In genomic region chr6:35893246-35893645, GRCh38 we compare ENCODE assay signal across 21 cellular contexts. TPM values are rescaled to one million over a fixed set of nuclear protein-coding genes. Genes with fewer than 3 reads are reported as not detected.
DNase-seq lines count a peak whose midpoint lies in the region; ATAC-seq and TF ChIP-seq lines count a peak whose summit lies in the region.
"Had no signal": no experiment of that assay in that cellular context is flagged by ENCODE, and none has a peak within 500 bp of the region (broad histone marks: within the 10 kb centered on the region; RNA-seq: fewer than 3 reads in every experiment).

No MANE protein-coding gene starts in this region.

- H3K27me3 Mint-ChIP-seq in MCF 10A (ENCODE audit: insufficient read depth, unreplicated experiment) = no peaks in the 10 kb centered on the region
- H3K27me3 Mint-ChIP-seq in activated B cell treated with CpG ODN at 0.5 μM for 24 hours = no peaks in the 10 kb centered on the region
- H3K27me3 Mint-ChIP-seq in activated CD4-positive, alpha-beta memory T cell treated with anti-CD3 and anti-CD28 coated beads, Interleukin-2, amount 10 ng/mL, durations not matched to agents 7 days and 5 days = no peaks in the 10 kb centered on the region
- no peaks in the 10 kb centered on the region for H3K27me3 Mint-ChIP-seq in natural killer cell (ENCODE audit: low read depth in 2 of 2)
- H3K27me3 Mint-ChIP-seq: activated CD4-positive, alpha-beta T cell treated with anti-CD3 and anti-CD28 coated beads for 36 hours; activated naive CD8-positive, alpha-beta T cell treated with anti-CD3 and anti-CD28 coated beads for 36 hours had no signal

- no peaks in the 10 kb centered on the region for H3K9me3 Mint-ChIP-seq in MCF 10A (ENCODE audit: unreplicated experiment)
- H3K9me3 Mint-ChIP-seq in activated B cell treated with CpG ODN at 0.5 μM for 24 hours = no peaks in the 10 kb centered on the region
- no peaks in the 10 kb centered on the region for H3K9me3 Mint-ChIP-seq in activated CD4-positive, alpha-beta memory T cell treated with anti-CD3 and anti-CD28 coated beads, Interleukin-2, amount 10 ng/mL, durations not matched to agents 7 days and 5 days
- no peaks in the 10 kb centered on the region for H3K9me3 Mint-ChIP-seq in natural killer cell
- H3K9me3 Mint-ChIP-seq: activated naive CD8-positive, alpha-beta T cell treated with anti-CD3 and anti-CD28 coated beads for 36 hours had no signal

- 86% methylated on average over 4 of the region's 6 CpGs for WGBS in mammary epithelial cell (ENCODE audit: low coverage, missing lambda C conversion rate)

- peaks cover 6% of the 10 kb centered on the region for H3K4me1 ChIP-seq in mammary epithelial cell (ENCODE audit: insufficient read depth, low read length)
- H3K4me1 ChIP-seq: A549, colonic mucosa, upper lobe of left lung had no signal

- H3K27ac ChIP-seq in mammary epithelial cell (ENCODE audit: insufficient read depth, low read depth, low read length) = no peak overlapping the region
- H3K27ac ChIP-seq: A549; BLaER1 treated with 17β-estradiol and CSF1 and Interleukin-3, amounts not matched to agents 10 nM and 100 nM; colonic mucosa; upper lobe of left lung had no signal

- BruUV-seq in MCF 10A (replicated peaks; lab: Mats Ljungman, UMichigan) (no TSS peak), mammary epithelial cell (replicated peaks; lab: Mats Ljungman, UMichigan) (no TSS peak)

- H4K20me1 ChIP-seq in mammary epithelial cell (ENCODE audit: insufficient read depth, low read length) = no peaks in the 10 kb centered on the region

- POLR2A ChIA-PET in MCF 10A (lab: Yijun Ruan, JAX) = no interaction called here
- POLR2A ChIA-PET in activated B cell treated with CpG ODN at 0.5 μM for 24 hours (lab: Charles Lee) = interaction anchor here (0.6 kb wide), 1 partner anchor 1137 kb away, joined by 3 read pairs; no protein-coding TSS in a partner anchor
- POLR2A ChIA-PET in activated CD4-positive, alpha-beta memory T cell treated with anti-CD3 and anti-CD28 coated beads, Interleukin-2, amount 10 ng/mL, durations not matched to agents 7 days and 5 days (lab: Charles Lee) = no interaction called here

- H2AFZ ChIP-seq in mammary epithelial cell (ENCODE audit: low read depth, low read length) = no peak overlapping the region

- H3K36me3 Mint-ChIP-seq in MCF 10A (ENCODE audit: insufficient read depth, unreplicated experiment) = peaks cover 23% of the 10 kb centered on the region
- H3K36me3 Mint-ChIP-seq in activated B cell treated with CpG ODN at 0.5 μM for 24 hours (ENCODE audit: low read depth) = peaks cover 33% of the 10 kb centered on the region
- H3K36me3 Mint-ChIP-seq in activated CD4-positive, alpha-beta memory T cell treated with anti-CD3 and anti-CD28 coated beads, Interleukin-2, amount 10 ng/mL, durations not matched to agents 7 days and 5 days (ENCODE audit: low read depth) = peaks cover 32% of the 10 kb centered on the region
- H3K36me3 Mint-ChIP-seq in natural killer cell = peaks cover under 1% of the 10 kb centered on the region

- in situ Hi-C loops in mammary epithelial cell (cut with MboI; ENCODE audit: low sequenced_read_pairs in 2 of 2) = no loop called here

- no peak overlapping the region for H3K4me3 ChIP-seq in mammary epithelial cell (replicated peaks in 1 of 3; ENCODE audit: insufficient read depth in 1 of 3, low read depth in 2 of 3, low read length in 3 of 3)
- H3K4me3 ChIP-seq: A549; BLaER1 treated with 17β-estradiol and CSF1 and Interleukin-3, amounts not matched to agents 10 nM and 100 nM; colonic mucosa; upper lobe of left lung had no signal

- no peak overlapping the region for H3K4me2 ChIP-seq in mammary epithelial cell (ENCODE audit: insufficient read depth, low read depth, low read length)
- H3K4me2 ChIP-seq: A549 had no signal

- CTCF ChIA-PET in MCF 10A (lab: Yijun Ruan, JAX) (no interaction called here), mammary epithelial cell (lab: Charles Lee; ENCODE audit: low non-redundant PET) (interaction anchor here (0.6 kb wide), 1 partner anchor 115 kb away, joined by 6 read pairs; no protein-coding TSS in a partner anchor), activated B cell treated with CpG ODN at 0.5 μM for 24 hours (lab: Charles Lee) (no interaction called here)
- CTCF ChIA-PET in activated CD4-positive, alpha-beta memory T cell treated with anti-CD3 and anti-CD28 coated beads, Interleukin-2, amount 10 ng/mL, durations not matched to agents 7 days and 5 days (lab: Charles Lee) = no interaction called here

- ATAC-seq in activated B cell treated with CpG ODN at 0.5 μM for 24 hours (ENCODE audit: low read depth) = peak; percentile 49
- ATAC-seq in natural killer cell = no peak
- ATAC-seq: A549; activated CD4-positive, alpha-beta T cell treated with anti-CD3 and anti-CD28 coated beads for 36 hours had no signal

- H3K4me3 Mint-ChIP-seq in MCF 10A (ENCODE audit: unreplicated experiment) (no peak overlapping the region), activated B cell treated with CpG ODN at 0.5 μM for 24 hours (no peak overlapping the region), natural killer cell (no peak overlapping the region)
- no peak overlapping the region for H3K4me3 Mint-ChIP-seq in activated CD4-positive, alpha-beta memory T cell treated with anti-CD3 and anti-CD28 coated beads, Interleukin-2, amount 10 ng/mL, durations not matched to agents 7 days and 5 days
- H3K4me3 Mint-ChIP-seq: activated CD4-positive, alpha-beta T cell treated with anti-CD3 and anti-CD28 coated beads for 36 hours; activated naive CD8-positive, alpha-beta T cell treated with anti-CD3 and anti-CD28 coated beads for 36 hours had no signal

- DNase-seq in MCF 10A (ENCODE audit: unreplicated experiment) (peak; percentile 16), mammary epithelial cell (no peak), activated B cell treated with CpG ODN at 0.5 μM for 24 hours (no peak), kidney tubule cell (ENCODE audit: low spot score) (peak; percentile 87), OCI-M2 (lab: John Stamatoyannopoulos, UW; ENCODE audit: unreplicated experiment) (no peak), natural killer cell (no peak), activated gamma-delta T cell (lab: John Stamatoyannopoulos, UW) (no peak)
- no peak for DNase-seq in activated CD4-positive, alpha-beta memory T cell treated with anti-CD3 and anti-CD28 coated beads, Interleukin-2, amount 10 ng/mL, durations not matched to agents 7 days and 5 days
- DNase-seq: activated CD4-positive, alpha-beta T cell treated with anti-CD3 and anti-CD28 coated beads for 36 hours; activated naive CD8-positive, alpha-beta T cell treated with anti-CD3 and anti-CD28 coated beads for 36 hours; colonic mucosa; GDM1; glutamatergic neuron; Kasumi-1; NCI-H1417 treated with DMSO at 0.1 percent for 48 hours; NCI-H524 treated with DMSO at 0.1 percent for 48 hours; retina; stimulated activated CD4-positive, alpha-beta T cell treated with anti-CD3 and anti-CD28 coated beads, Interleukin-4, amount 100 ng/mL, for 4 hours; upper lobe of left lung had no signal

- H3K36me3 ChIP-seq in mammary epithelial cell (ENCODE audit: insufficient read depth, low read length) = peaks cover 11% of the 10 kb centered on the region
- H3K36me3 ChIP-seq: colonic mucosa had no signal

- H3K4me1 Mint-ChIP-seq in MCF 10A (ENCODE audit: insufficient read depth, unreplicated experiment) = peaks cover 16% of the 10 kb centered on the region
- peaks cover 23% of the 10 kb centered on the region for H3K4me1 Mint-ChIP-seq in activated B cell treated with CpG ODN at 0.5 μM for 24 hours
- H3K4me1 Mint-ChIP-seq in activated CD4-positive, alpha-beta memory T cell treated with anti-CD3 and anti-CD28 coated beads, Interleukin-2, amount 10 ng/mL, durations not matched to agents 7 days and 5 days = peaks cover 7% of the 10 kb centered on the region
- peaks cover 6 to 15% of the 10 kb centered on the region in 2 donors for H3K4me1 Mint-ChIP-seq in natural killer cell

- H3K27ac Mint-ChIP-seq in MCF 10A (ENCODE audit: low read depth, unreplicated experiment) (no peak overlapping the region), activated B cell treated with CpG ODN at 0.5 μM for 24 hours (no peak overlapping the region), natural killer cell (no peak overlapping the region)
- no peak overlapping the region for H3K27ac Mint-ChIP-seq in activated CD4-positive, alpha-beta memory T cell treated with anti-CD3 and anti-CD28 coated beads, Interleukin-2, amount 10 ng/mL, durations not matched to agents 7 days and 5 days
- H3K27ac Mint-ChIP-seq: activated CD4-positive, alpha-beta T cell treated with anti-CD3 and anti-CD28 coated beads for 36 hours; activated naive CD8-positive, alpha-beta T cell treated with anti-CD3 and anti-CD28 coated beads for 36 hours had no signal

- H3K9me3 ChIP-seq in mammary epithelial cell (replicated peaks; ENCODE audit: insufficient read depth, low read length) = no peaks in the 10 kb centered on the region
- H3K9me3 ChIP-seq: A549, colonic mucosa, upper lobe of left lung had no signal

- TF ChIP-seq CTCF in MCF 10A (IDR thresholded peaks at IDR 0.05; ENCODE audit: unreplicated experiment) = no peak
- no peak for TF ChIP-seq CTCF in mammary epithelial cell (conservative IDR thresholded peaks at IDR 0.05 in 1 of 2, IDR thresholded peaks at IDR 0.05 in 1 of 2; ENCODE audit: extremely low read depth in 1 of 2, insufficient read depth in 1 of 2, low read depth in 1 of 2, low read length in 2 of 2)
- TF ChIP-seq CTCF in activated B cell treated with CpG ODN at 0.5 μM for 24 hours (IDR thresholded peaks at IDR 0.05) = no peak
- no peak for TF ChIP-seq CTCF in natural killer cell (IDR thresholded peaks at IDR 0.05)

- dilution Hi-C loops in mammary epithelial cell (cut with HindIII; ENCODE audit: low sequenced_read_pairs) = no loop called here

- intact Hi-C loops in MCF 10A (cut with micrococcal nuclease) (no loop called here), mammary epithelial cell (cut with micrococcal nuclease) (no loop called here), activated B cell treated with CpG ODN at 0.5 μM for 24 hours (cut with micrococcal nuclease) (no loop called here), natural killer cell (cut with micrococcal nuclease) (no loop called here)

- H3K27me3 ChIP-seq in mammary epithelial cell (ENCODE audit: insufficient read depth, low read length) = no peaks in the 10 kb centered on the region
- H3K27me3 ChIP-seq: BLaER1 treated with 17β-estradiol and CSF1 and Interleukin-3, amounts not matched to agents 10 nM and 100 nM; colonic mucosa; upper lobe of left lung had no signal

- no peak overlapping the region for H3K9ac ChIP-seq in mammary epithelial cell (ENCODE audit: insufficient read depth, low read length)
- H3K9ac ChIP-seq: BLaER1 treated with 17β-estradiol and CSF1 and Interleukin-3, amounts not matched to agents 10 nM and 100 nM had no signal

- peaks cover 81% of the 10 kb centered on the region for H3K79me2 ChIP-seq in mammary epithelial cell (ENCODE audit: insufficient read depth, low read length)

RNA-seq across cellular contexts. Expression of gene SRPK1, which starts 27.7 kb away (rescaled TPM):
- total RNA-seq in MCF 10A (2022) (80.7 and 83.9 TPM in 2 replicates), mammary epithelial cell (10 to 100 TPM; 61.0 to 87.3 TPM), activated B cell treated with CpG ODN at 0.5 μM for 24 hours (49.6 and 51.5 TPM in 2 replicates), natural killer cell (10 to 100 TPM; 38.6 to 63.8 (median 43.2) TPM)
- polyA plus RNA-seq in mammary epithelial cell = 37.5 TPM
- polyA minus RNA-seq in mammary epithelial cell = 67.2 TPM
- total RNA-seq in activated CD4-positive, alpha-beta memory T cell treated with anti-CD3 and anti-CD28 coated beads, Interleukin-2, amount 10 ng/mL, durations not matched to agents 7 days and 5 days = 10 to 100 TPM; 83.0 to 85.4 TPM

Comparison
In these comparisons a context has a peak if more than half of its experiments do, and no peak if none do; other contexts are left out.
1. DNase-seq: peak in MCF 10A (single experiment) and kidney tubule cell (single experiment); none in mammary epithelial cell (single experiment), activated B cell treated with CpG ODN at 0.5 μM for 24 hours (single experiment), activated CD4-positive, alpha-beta memory T cell treated with anti-CD3 and anti-CD28 coated beads, Interleukin-2, amount 10 ng/mL, durations not matched to agents 7 days and 5 days (single experiment), OCI-M2 (single experiment), natural killer cell (single experiment) and activated gamma-delta T cell (single experiment).